1 cellular context compared by ENCODE assay signal in genomic region chr20:59948212-59948611, GRCh38.
TF ChIP-seq lines count a peak whose summit lies in the region.

No MANE protein-coding gene starts in this region.

TF ChIP-seq in GM12878, 131 proteins besides CTCF, POLR2A, EP300 and RAD21:
- TF ChIP-seq ZNF592 (IDR thresholded peaks at IDR 0.05) = no peak
